In the genomic region with DNA sequence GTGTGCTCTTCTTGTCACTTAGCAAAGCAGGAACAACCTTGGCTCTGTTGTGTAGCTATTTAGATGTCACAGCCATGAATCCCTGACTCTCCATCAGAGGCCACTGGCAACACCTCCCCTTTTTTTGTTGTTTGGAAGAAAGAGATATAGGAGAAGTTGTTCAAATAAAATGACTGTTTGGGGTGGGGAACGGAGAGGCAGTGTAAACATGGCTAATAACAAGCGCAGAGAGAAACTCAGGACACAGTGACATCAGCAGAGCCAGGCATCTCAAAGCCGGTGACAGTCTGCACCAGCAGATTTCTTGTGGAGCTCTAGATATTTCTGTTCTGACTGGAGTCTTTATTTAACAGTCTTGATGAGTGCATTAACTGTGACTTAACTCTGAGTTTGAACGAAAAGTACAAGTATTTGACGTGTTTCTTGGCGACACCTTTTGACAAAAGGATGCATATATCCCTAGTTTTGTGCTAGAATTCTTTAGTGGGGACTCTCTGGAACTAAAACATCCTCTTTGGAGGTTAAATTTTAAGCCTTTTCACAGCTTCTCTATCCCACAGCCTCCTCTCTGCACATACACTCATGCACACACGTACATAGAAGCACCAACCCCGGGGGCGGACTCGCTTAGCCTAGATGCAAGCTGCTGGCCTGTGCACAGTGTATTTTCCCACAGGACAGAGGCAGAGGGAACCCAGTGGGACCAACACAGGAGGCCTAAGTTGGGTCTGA, we compare ENCODE assay signal across 14 cellular contexts. TPM values are rescaled to one million over a fixed set of nuclear protein-coding genes. Genes with fewer than 3 reads are reported as not detected.
DNase-seq lines count a peak whose midpoint lies in the region; ATAC-seq, FAIRE-seq and TF ChIP-seq lines count a peak whose summit lies in the region.
"Had no signal": no experiment of that assay in that cellular context is flagged by ENCODE, and none has a peak within 500 bp of the region (broad histone marks: within the 10 kb centered on the region; RNA-seq: fewer than 3 reads in every experiment).

No MANE protein-coding gene starts in this region.

- H3K4me1 Mint-ChIP-seq in stimulated activated naive CD8-positive, alpha-beta T cell treated with anti-CD3 and anti-CD28 coated beads, Interleukin-15, amount 100 ng/mL, for 72 hours, result peaks cover 20% of the 10 kb centered on the region
- H3K4me1 Mint-ChIP-seq in effector memory CD8-positive, alpha-beta T cell (ENCODE audit: low read depth in 2 of 2), result peaks cover 46 to 57% of the 10 kb centered on the region in 2 donors
- peaks cover 44 to 54% of the 10 kb centered on the region in 2 donors for H3K4me1 Mint-ChIP-seq in natural killer cell

- BruUV-seq in A673 (replicated peaks; lab: Mats Ljungman, UMichigan), result no TSS peak

- no peak for TF ChIP-seq RAD21 in SK-N-SH (IDR thresholded peaks at IDR 0.05; ENCODE audit: low read length)

- CTCF ChIA-PET in A673 (lab: Charles Lee) (no interaction called here), SK-N-SH (lab: Yijun Ruan, JAX) (interaction anchor here (1.2 to 1.9 kb wide), 3 partner anchors 9 to 922 kb away, joined by 3 to 4 read pairs (median 4); no protein-coding TSS in a partner anchor)

- peaks cover 8% of the 10 kb centered on the region for H3K36me3 Mint-ChIP-seq in effector memory CD8-positive, alpha-beta T cell (ENCODE audit: insufficient read depth)
- H3K36me3 Mint-ChIP-seq in natural killer cell, result no peaks in the 10 kb centered on the region
- H3K36me3 Mint-ChIP-seq: activated naive CD8-positive, alpha-beta T cell had no signal

- POLR2A ChIA-PET in A673 (lab: Charles Lee; ENCODE audit: low non-redundant PET), result no interaction called here
- POLR2A ChIA-PET in SK-N-SH (lab: Yijun Ruan, JAX), result no interaction called here

- H3K4me3 ChIP-seq in A673 (ENCODE audit: low read depth, low read length, poor library complexity, severe bottlenecking) (no peak overlapping the region), SK-N-SH (ENCODE audit: low read depth in 2 of 2, low read length in 1 of 2) (no peak overlapping the region)
- H3K4me3 ChIP-seq: coronary artery, GM12878 had no signal

- TF ChIP-seq CTCF in natural killer cell (IDR thresholded peaks at IDR 0.05) (no peak), A673 (conservative IDR thresholded peaks at IDR 0.05; ENCODE audit: low read depth, low read length) (no peak), SK-N-SH (IDR thresholded peaks at IDR 0.05) (no peak)

- H3K9me3 ChIP-seq in A673 (ENCODE audit: low read depth, low read length, poor library complexity, severe bottlenecking), result no peaks in the 10 kb centered on the region
- H3K9me3 ChIP-seq in SK-N-SH, result no peaks in the 10 kb centered on the region

- H3F3A ChIP-seq in SK-N-SH (replicated peaks; ENCODE audit: insufficient read depth), result no peaks in the 10 kb centered on the region

- H3K27me3 Mint-ChIP-seq in stimulated activated naive CD8-positive, alpha-beta T cell treated with anti-CD3 and anti-CD28 coated beads, Interleukin-15, amount 100 ng/mL, for 72 hours, result peaks cover 9% of the 10 kb centered on the region
- H3K27me3 Mint-ChIP-seq in effector memory CD8-positive, alpha-beta T cell, result no peaks in the 10 kb centered on the region
- H3K27me3 Mint-ChIP-seq in natural killer cell (ENCODE audit: low read depth in 2 of 2), result peaks cover 0 to 3% of the 10 kb centered on the region in 2 donors

- H2AFZ ChIP-seq in SK-N-SH (ENCODE audit: low read depth), result no peak overlapping the region

- no peak overlapping the region for H3K27ac Mint-ChIP-seq in stimulated activated naive CD8-positive, alpha-beta T cell treated with anti-CD3 and anti-CD28 coated beads, Interleukin-15, amount 100 ng/mL, for 72 hours
- peak overlapping the region; percentile 84 to 87 for H3K27ac Mint-ChIP-seq in effector memory CD8-positive, alpha-beta T cell
- H3K27ac Mint-ChIP-seq in natural killer cell, result peak overlapping the region; percentile 63 to 64
- H3K27ac Mint-ChIP-seq: activated naive CD8-positive, alpha-beta T cell had no signal

- no peaks in the 10 kb centered on the region for H3K4me1 ChIP-seq in A673 (ENCODE audit: insufficient read depth, low read length, poor library complexity, severe bottlenecking)
- H3K4me1 ChIP-seq in SK-N-SH (ENCODE audit: control insufficient read depth in 1 of 2, insufficient read depth in 2 of 2, low read depth in 1 of 2, low read length in 1 of 2), result no peaks in the 10 kb centered on the region; a peak in 1 of 4 replicates

- H3K4me3 Mint-ChIP-seq in stimulated activated naive CD8-positive, alpha-beta T cell treated with anti-CD3 and anti-CD28 coated beads, Interleukin-15, amount 100 ng/mL, for 72 hours, result no peak overlapping the region
- H3K4me3 Mint-ChIP-seq in effector memory CD8-positive, alpha-beta T cell, result peak overlapping the region; percentile 61 to 67
- H3K4me3 Mint-ChIP-seq in natural killer cell, result peak overlapping the region; percentile 49
- H3K4me3 Mint-ChIP-seq: activated naive CD8-positive, alpha-beta T cell had no signal

- H3K9me2 ChIP-seq in SK-N-SH, result no peaks in the 10 kb centered on the region

- no peak overlapping the region for H3K4me2 ChIP-seq in SK-N-SH

- intact Hi-C loops in natural killer cell (cut with micrococcal nuclease) (loop anchor here (1.0 kb wide), 1 partner anchor 54 kb away; the partner anchor contains the start of genes ADAT2 and PEX3), A673 (cut with micrococcal nuclease; ENCODE audit: unreplicated experiment) (no loop called here)

- H3K27ac ChIP-seq in A673 (ENCODE audit: low read depth, low read length, poor library complexity, severe bottlenecking) (no peak overlapping the region), SK-N-SH (ENCODE audit: low read depth in 2 of 2, low read length in 1 of 2) (no peak overlapping the region)
- H3K27ac ChIP-seq: coronary artery had no signal

- no peak for DNase-seq in stimulated activated naive CD8-positive, alpha-beta T cell treated with anti-CD3 and anti-CD28 coated beads, Interleukin-15, Interleukin-2, amounts not matched to agents 100 U/mL and 50 U/mL, for 24 hours
- DNase-seq in stimulated activated naive CD8-positive, alpha-beta T cell treated with anti-CD3 and anti-CD28 coated beads, Interleukin-15, amount 100 ng/mL, for 72 hours, result no peak
- DNase-seq in effector memory CD8-positive, alpha-beta T cell, result no peak
- DNase-seq in natural killer cell (no peak), urothelium cell line (ENCODE audit: low spot score) (peak; percentile 53), A673 (ENCODE audit: low spot score) (no peak), DMS53 treated with DMSO at 0.1 percent for 48 hours (lab: John Stamatoyannopoulos, UW; ENCODE audit: unreplicated experiment) (no peak), SK-N-SH (no peak)
- DNase-seq: DMS79 treated with DMSO at 0.1 percent for 48 hours, NCI-H1048, NCI-H446 treated with DMSO at 0.1 percent for 48 hours had no signal

- H3K27me3 ChIP-seq in A673 (replicated peaks; ENCODE audit: insufficient read depth, low read depth, low read length, poor library complexity) (no peaks in the 10 kb centered on the region), SK-N-SH (ENCODE audit: insufficient read depth) (no peaks in the 10 kb centered on the region)

- no peak for TF ChIP-seq EP300 in SK-N-SH (IDR thresholded peaks at IDR 0.05; ENCODE audit: borderline replicate concordance in 1 of 2, low read depth in 1 of 2, low read length in 1 of 2)

- no peak for FAIRE-seq in urothelium cell line (lab: Jason Lieb, UNC)
- FAIRE-seq: GM12878 had no signal

- H3K9me3 Mint-ChIP-seq in stimulated activated naive CD8-positive, alpha-beta T cell treated with anti-CD3 and anti-CD28 coated beads, Interleukin-15, amount 100 ng/mL, for 72 hours, result no peaks in the 10 kb centered on the region
- H3K9me3 Mint-ChIP-seq in effector memory CD8-positive, alpha-beta T cell, result no peaks in the 10 kb centered on the region
- no peaks in the 10 kb centered on the region for H3K9me3 Mint-ChIP-seq in natural killer cell

- no peaks in the 10 kb centered on the region for H4K20me1 ChIP-seq in SK-N-SH (ENCODE audit: insufficient read depth)

- 89% methylated on average over 10 of the region's 10 CpGs for WGBS in SK-N-SH (ENCODE audit: low lambda C conversion rate)

- no peak overlapping the region for H3K9ac ChIP-seq in SK-N-SH

- ATAC-seq in stimulated activated naive CD8-positive, alpha-beta T cell treated with anti-CD3 and anti-CD28 coated beads, Interleukin-15, Interleukin-2, amounts not matched to agents 100 U/mL and 50 U/mL, for 24 hours, result peak; percentile 37
- ATAC-seq in stimulated activated naive CD8-positive, alpha-beta T cell treated with anti-CD3 and anti-CD28 coated beads, Interleukin-15, amount 100 ng/mL, for 72 hours, result no peak
- ATAC-seq in effector memory CD8-positive, alpha-beta T cell (replicated peaks), result peak; percentile 18
- peak; percentile 20 to 25 (median 23) for ATAC-seq in natural killer cell

- H3K36me3 ChIP-seq in A673 (ENCODE audit: insufficient read depth, low read length, poor library complexity, severe bottlenecking) (no peaks in the 10 kb centered on the region), SK-N-SH (replicated peaks in 1 of 2; ENCODE audit: control insufficient read depth in 1 of 2, insufficient read depth in 2 of 2, low read length in 1 of 2) (no peaks in the 10 kb centered on the region)

- no peaks in the 10 kb centered on the region for H3K79me2 ChIP-seq in SK-N-SH (ENCODE audit: insufficient read depth)

TF ChIP-seq in SK-N-SH, 30 proteins besides CTCF, POLR2A, EP300 and RAD21 (continues in another document):
- TF ChIP-seq, protein P1, sequence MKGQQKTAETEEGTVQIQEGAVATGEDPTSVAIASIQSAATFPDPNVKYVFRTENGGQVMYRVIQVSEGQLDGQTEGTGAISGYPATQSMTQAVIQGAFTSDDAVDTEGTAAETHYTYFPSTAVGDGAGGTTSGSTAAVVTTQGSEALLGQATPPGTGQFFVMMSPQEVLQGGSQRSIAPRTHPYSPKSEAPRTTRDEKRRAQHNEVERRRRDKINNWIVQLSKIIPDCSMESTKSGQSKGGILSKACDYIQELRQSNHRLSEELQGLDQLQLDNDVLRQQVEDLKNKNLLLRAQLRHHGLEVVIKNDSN (IDR thresholded peaks at IDR 0.05; ENCODE audit: borderline replicate concordance, low read depth), result no peak
- TF ChIP-seq ELF1 (IDR thresholded peaks at IDR 0.05) (no peak), SMC3 (IDR thresholded peaks at IDR 0.05; ENCODE audit: low read depth, low read length) (no peak)

RNA-seq across cellular contexts. Expression of gene ADAT2, which starts 53.8 kb away (rescaled TPM):
- 10 to 100 TPM; 17.4 to 19.4 (median 19.1) TPM for total RNA-seq in natural killer cell
- total RNA-seq in A673 (2021), result 9.0 and 9.9 TPM in 2 replicates
- 5.4 and 9.2 TPM in 2 replicates for polyA plus RNA-seq in SK-N-SH (2012; rRNA removed)
- 3.7 and 3.8 TPM in 2 replicates for polyA plus RNA-seq in SK-N-SH (2012; cell fraction: cytosol; rRNA removed)
- 24.9 and 33.5 TPM in 2 replicates for polyA plus RNA-seq in SK-N-SH (2012; cell fraction: nucleus; rRNA removed)

RNA-seq across cellular contexts. Expression of gene PEX3, which starts 53.9 kb away (rescaled TPM):
- total RNA-seq in natural killer cell, result 10 to 100 TPM; 10.2 to 16.0 (median 14.2) TPM
- total RNA-seq in A673 (2021), result 15.5 and 19.0 TPM in 2 replicates
- 14.1 and 14.5 TPM in 2 replicates for polyA plus RNA-seq in SK-N-SH (2012; rRNA removed)
- 16.3 and 17.8 TPM in 2 replicates for polyA plus RNA-seq in SK-N-SH (2012; cell fraction: cytosol; rRNA removed)
- 11.1 and 16.0 TPM in 2 replicates for polyA plus RNA-seq in SK-N-SH (2012; cell fraction: nucleus; rRNA removed)

Comparison
In these comparisons a context has a peak if more than half of its experiments do, and no peak if none do; other contexts are left out.
1. H3K27ac Mint-ChIP-seq: peak in effector memory CD8-positive, alpha-beta T cell (2 of 2) and natural killer cell (2 of 2); none in stimulated activated naive CD8-positive, alpha-beta T cell treated with anti-CD3 and anti-CD28 coated beads, Interleukin-15, amount 100 ng/mL, for 72 hours (0 of 2).
2. H3K4me3 Mint-ChIP-seq: peak in effector memory CD8-positive, alpha-beta T cell (2 of 2) and natural killer cell (single experiment); none in stimulated activated naive CD8-positive, alpha-beta T cell treated with anti-CD3 and anti-CD28 coated beads, Interleukin-15, amount 100 ng/mL, for 72 hours (0 of 2).